In genomic region chr14:56807586-56808168, GRCh38 we compare ENCODE assay signal across 14 cellular contexts. TPM values are rescaled to one million over a fixed set of nuclear protein-coding genes. Genes with fewer than 3 reads are reported as not detected.
DNase-seq lines count a peak whose midpoint lies in the region; ATAC-seq and TF ChIP-seq lines count a peak whose summit lies in the region.
"Had no signal": no experiment of that assay in that cellular context is flagged by ENCODE, and none has a peak within 500 bp of the region (broad histone marks: within the 10 kb centered on the region; RNA-seq: fewer than 3 reads in every experiment).

No MANE protein-coding gene starts in this region.

- H3K27ac Mint-ChIP-seq in stimulated activated naive CD8-positive, alpha-beta T cell treated with anti-CD3 and anti-CD28 coated beads, Interleukin-15, amount 100 ng/mL, for 72 hours, result peak overlapping the region in 1 of 2 donors; percentile 80
- H3K27ac Mint-ChIP-seq in chondrocyte (ENCODE audit: unreplicated experiment), result no peak overlapping the region
- H3K27ac Mint-ChIP-seq in naive B cell, result no peak overlapping the region
- H3K27ac Mint-ChIP-seq: stimulated activated memory B cell treated with anti-CD40 and anti-IgM and Interleukin-4, amounts not matched to agents 10 μg/mL and 1 μg/mL and 100 μg/mL, for 72 hours had no signal

- no peak for DNase-seq in stimulated activated naive CD8-positive, alpha-beta T cell treated with anti-CD3 and anti-CD28 coated beads, Interleukin-15, amount 100 ng/mL, for 72 hours
- no peak for DNase-seq in stimulated activated naive CD8-positive, alpha-beta T cell treated with anti-CD3 and anti-CD28 coated beads, Interleukin-15, Interleukin-2, amounts not matched to agents 100 U/mL and 50 U/mL, for 24 hours
- DNase-seq in chondrocyte (ENCODE audit: low spot score) (no peak), naive B cell (no peak), OCI-M2 (lab: John Stamatoyannopoulos, UW; ENCODE audit: unreplicated experiment) (no peak), SKM-1 treated with dmso at 0.1 percent for 144 hours (lab: John Stamatoyannopoulos, UW; ENCODE audit: unreplicated experiment) (no peak), NCI-H1092 treated with DMSO at 0.1 percent for 48 hours (lab: John Stamatoyannopoulos, UW) (no peak)
- DNase-seq: DMS79 treated with DMSO at 0.1 percent for 48 hours; stimulated activated CD4-positive, alpha-beta T cell treated with anti-CD3 and anti-CD28 coated beads, Interleukin-4, amount 100 ng/mL, for 24 hours had no signal

- H3K4me3 Mint-ChIP-seq in stimulated activated naive CD8-positive, alpha-beta T cell treated with anti-CD3 and anti-CD28 coated beads, Interleukin-15, amount 100 ng/mL, for 72 hours, result peak overlapping the region; percentile 45 to 64
- peak overlapping the region; percentile 61 for H3K4me3 Mint-ChIP-seq in chondrocyte (ENCODE audit: unreplicated experiment)
- H3K4me3 Mint-ChIP-seq in naive B cell, result peak overlapping the region in 6 of 8 donors; percentile 1 to 60 (median 34)
- H3K4me3 Mint-ChIP-seq: stimulated activated memory B cell treated with anti-CD40 and anti-IgM and Interleukin-4, amounts not matched to agents 10 μg/mL and 1 μg/mL and 100 μg/mL, for 72 hours had no signal

- no peak for TF ChIP-seq CTCF in chondrocyte (IDR thresholded peaks at IDR 0.05)

- H3K36me3 Mint-ChIP-seq in chondrocyte (ENCODE audit: low read depth) (peaks cover 6% of the 10 kb centered on the region), naive B cell (peaks cover 0 to 21% of the 10 kb centered on the region in 2 donors)
- H3K36me3 Mint-ChIP-seq: stimulated activated memory B cell treated with anti-CD40 and anti-IgM and Interleukin-4, amounts not matched to agents 10 μg/mL and 1 μg/mL and 100 μg/mL, for 72 hours had no signal

- no peak for ATAC-seq in stimulated activated naive CD8-positive, alpha-beta T cell treated with anti-CD3 and anti-CD28 coated beads, Interleukin-15, amount 100 ng/mL, for 72 hours
- no peak for ATAC-seq in stimulated activated naive CD8-positive, alpha-beta T cell treated with anti-CD3 and anti-CD28 coated beads, Interleukin-15, Interleukin-2, amounts not matched to agents 100 U/mL and 50 U/mL, for 24 hours
- ATAC-seq in naive B cell (ENCODE audit: low read depth in 2 of 2), result no peak
- ATAC-seq: activated CD4-positive, CD25-positive, alpha-beta regulatory T cell treated with anti-CD3 and anti-CD28 coated beads, Interleukin-2, amount 50 U/mL, for 24 hours; stimulated activated memory B cell treated with anti-CD40 and anti-IgM and Interleukin-4, amounts not matched to agents 10 μg/mL and 1 μg/mL and 100 μg/mL, for 72 hours had no signal

- H3K27me3 Mint-ChIP-seq in stimulated activated naive CD8-positive, alpha-beta T cell treated with anti-CD3 and anti-CD28 coated beads, Interleukin-15, amount 100 ng/mL, for 72 hours, result peaks cover 97% of the 10 kb centered on the region
- peaks cover 81% of the 10 kb centered on the region for H3K27me3 Mint-ChIP-seq in chondrocyte (ENCODE audit: low read depth)
- H3K27me3 Mint-ChIP-seq in naive B cell, result peaks cover 71 to 92% (median 90%) of the 10 kb centered on the region in 3 donors

- peaks cover 65% of the 10 kb centered on the region for H3K4me1 Mint-ChIP-seq in stimulated activated naive CD8-positive, alpha-beta T cell treated with anti-CD3 and anti-CD28 coated beads, Interleukin-15, amount 100 ng/mL, for 72 hours
- H3K4me1 Mint-ChIP-seq in chondrocyte (ENCODE audit: low read depth), result peaks cover 18% of the 10 kb centered on the region
- peaks cover 8 to 22% (median 14%) of the 10 kb centered on the region in 3 donors for H3K4me1 Mint-ChIP-seq in naive B cell

- H3K9me3 Mint-ChIP-seq in stimulated activated naive CD8-positive, alpha-beta T cell treated with anti-CD3 and anti-CD28 coated beads, Interleukin-15, amount 100 ng/mL, for 72 hours, result peaks cover 5 to 20% of the 10 kb centered on the region in 2 donors
- peaks cover 3% of the 10 kb centered on the region for H3K9me3 Mint-ChIP-seq in chondrocyte (ENCODE audit: low read depth)
- H3K9me3 Mint-ChIP-seq in naive B cell, result peaks cover 1 to 29% (median 19%) of the 10 kb centered on the region in 7 donors

RNA-seq across cellular contexts. Expression of gene OTX2, which starts 2.6 kb away (rescaled TPM):
- total RNA-seq in chondrocyte, result not detected in 3 replicates
- not detected for polyA plus RNA-seq in naive B cell (ENCODE audit: low read depth in 6 of 6)
- total RNA-seq: bronchial epithelial cell, lung, posterior vena cava had no signal
- polyA plus RNA-seq: lung had no signal
